ENCODE assay signal across 8 cellular contexts in genomic region chr15:40942337-40942854, GRCh38. TPM values are rescaled to one million over a fixed set of nuclear protein-coding genes. Genes with fewer than 3 reads are reported as not detected.
DNase-seq lines count a peak whose midpoint lies in the region; ATAC-seq and TF ChIP-seq lines count a peak whose summit lies in the region.

No MANE protein-coding gene starts in this region.

- H3K4me3 ChIP-seq in Caco-2 (ENCODE audit: low read depth, low read length) (peak overlapping the region; percentile 56), astrocyte of the cerebellum (ENCODE audit: low read depth, low read length) (peak overlapping the region; percentile 44), left lung (peak overlapping the region; percentile 40 to 57), tibial nerve (peak overlapping the region; percentile 53 to 59 (median 55))

- H3K4me3 Mint-ChIP-seq in Caco-2 (ENCODE audit: unreplicated experiment) = peak overlapping the region; percentile 79

- peak overlapping the region; percentile 26 for H3K27ac Mint-ChIP-seq in Caco-2 (ENCODE audit: unreplicated experiment)

- no peak for TF ChIP-seq CTCF in Caco-2 (IDR thresholded peaks at IDR 0.05; ENCODE audit: insufficient read depth in 1 of 2, low read depth in 1 of 2, low read length in 1 of 2, severe bottlenecking in 1 of 2, unreplicated experiment in 1 of 2)
- TF ChIP-seq CTCF in astrocyte of the cerebellum (IDR thresholded peaks at IDR 0.05; ENCODE audit: low read depth, low read length, missing control alignments) = no peak
- TF ChIP-seq CTCF in left lung (IDR thresholded peaks at IDR 0.05) = no peak
- no peak for TF ChIP-seq CTCF in tibial nerve (IDR thresholded peaks at IDR 0.05)

- no peaks in the 10 kb centered on the region for H3K9me3 ChIP-seq in Caco-2
- H3K9me3 ChIP-seq in left lung = no peaks in the 10 kb centered on the region
- H3K9me3 ChIP-seq in tibial nerve = no peaks in the 10 kb centered on the region

- intact Hi-C loops in Caco-2 (cut with micrococcal nuclease; ENCODE audit: unreplicated experiment) (loop anchor here (1.0 to 5.0 kb wide), 2 partner anchors 35 to 76 kb away; no protein-coding TSS in a partner anchor), left lung (cut with DNase I) (loop anchor here in 1 of 2 donors (5.0 kb wide), 1 partner anchor 70 kb away; no protein-coding TSS in a partner anchor)

- H3K9me3 Mint-ChIP-seq in Caco-2 (ENCODE audit: unreplicated experiment) = no peaks in the 10 kb centered on the region

- no peak for TF ChIP-seq EP300 in tibial nerve (IDR thresholded peaks at IDR 0.05)

- H3K36me3 ChIP-seq in Caco-2 (ENCODE audit: control insufficient read depth, insufficient read depth, low read length) (no peaks in the 10 kb centered on the region), left lung (peaks cover 0 to 3% of the 10 kb centered on the region in 2 donors), tibial nerve (no peaks in the 10 kb centered on the region)

- H3K27me3 ChIP-seq in Caco-2 (replicated peaks; ENCODE audit: control insufficient read depth, insufficient read depth, low read length) (no peaks in the 10 kb centered on the region), left lung (no peaks in the 10 kb centered on the region), tibial nerve (no peaks in the 10 kb centered on the region)

- peaks cover 5% of the 10 kb centered on the region for H3K36me3 Mint-ChIP-seq in Caco-2 (ENCODE audit: insufficient read depth, unreplicated experiment)

- WGBS in tibial nerve, 2 donors = 36 to 53% methylated on average over 14 to 15 of the region's 15 CpGs

- peak overlapping the region; percentile 89 to 93 for H3K27ac ChIP-seq in left lung
- H3K27ac ChIP-seq in tibial nerve = peak overlapping the region; percentile 69 to 84 (median 80)

- in situ Hi-C loops in KBM-7 (cut with MboI; ENCODE audit: low pct_unique_long_range_greater_than_20kb, low sequenced_read_pairs) (no loop called here), astrocyte of the cerebellum (cut with HindIII; ENCODE audit: low sequenced_read_pairs) (no loop called here)

- ATAC-seq in left lung = peak; percentile 35

- no peak for DNase-seq in Caco-2
- DNase-seq in KBM-7 = peak; percentile 29
- DNase-seq in astrocyte of the cerebellum (ENCODE audit: low read depth) = no peak
- DNase-seq in left lung = no peak
- DNase-seq in tibial nerve (ENCODE audit: low spot score in 2 of 2) = no peak
- DNase-seq in DMS 273 treated with DMSO at 0.1 percent for 48 hours (lab: John Stamatoyannopoulos, UW) = no peak
- DNase-seq in NCI-H1436 (lab: John Stamatoyannopoulos, UW) = no peak
- no peak for DNase-seq in stimulated activated CD4-positive, alpha-beta T cell treated with anti-CD3 and anti-CD28 coated beads, Interleukin-2, amount 100 ng/mL, for 24 hours

- CTCF ChIA-PET in Caco-2 (lab: Charles Lee) = interaction anchor here (0.6 to 4.3 kb wide), 18 partner anchors 9 to 198 kb away, joined by 3 to 56 read pairs (median 6); partner anchors contain the start of genes CHAC1, DLL4 and VPS18

- TF ChIP-seq POLR2A in tibial nerve (IDR thresholded peaks at IDR 0.05) = no peak

- H3K27me3 Mint-ChIP-seq in Caco-2 (ENCODE audit: insufficient read depth, unreplicated experiment) = no peaks in the 10 kb centered on the region

- POLR2A ChIA-PET in Caco-2 (lab: Charles Lee) = interaction anchor here (0.5 to 2.9 kb wide), 7 partner anchors 9 to 98 kb away, joined by 3 to 33 read pairs (median 9); partner anchors contain the start of genes CHAC1, DLL4 and SPINT1

- H3K4me1 ChIP-seq in Caco-2 = peaks cover 12% of the 10 kb centered on the region
- H3K4me1 ChIP-seq in left lung = peaks cover 16 to 42% of the 10 kb centered on the region in 2 donors
- peaks cover 0 to 30% (median 22%) of the 10 kb centered on the region in 4 donors for H3K4me1 ChIP-seq in tibial nerve

- H3K4me1 Mint-ChIP-seq in Caco-2 (ENCODE audit: low read depth, unreplicated experiment) = no peaks in the 10 kb centered on the region

- BruUV-seq in Caco-2 (replicated peaks; lab: Mats Ljungman, UMichigan) = TSS peak; percentile 34

RNA-seq across cellular contexts. Expression of gene CHAC1, which starts 10.9 kb away (rescaled TPM):
- 54.0 and 55.8 TPM in 2 replicates for total RNA-seq in Caco-2 (2022)
- 1 to 10 TPM; 3.5 to 5.8 TPM for total RNA-seq in left lung
- total RNA-seq in tibial nerve = 1 to 10 TPM in 1 of 4 donors, not detected in 3; 2.7 TPM

RNA-seq across cellular contexts. Expression of gene DLL4, which starts 13.3 kb away (rescaled TPM):
- total RNA-seq in Caco-2 (2022) (3.4 TPM in 2 replicates), left lung (10 to 100 TPM; 10.4 to 18.1 TPM), tibial nerve (10 to 100 TPM in 1 of 4 donors, 1 to 10 TPM in 3; 4.2 to 11.2 (median 7.1) TPM)

RNA-seq across cellular contexts. Expression of gene VPS18, which starts 48.1 kb away (rescaled TPM):
- total RNA-seq in Caco-2 (2022) (27.3 and 29.3 TPM in 2 replicates), left lung (10 to 100 TPM; 26.3 to 29.0 TPM), tibial nerve (10 to 100 TPM; 22.2 to 29.2 (median 25.2) TPM)
